ENCODE assay signal across 8 cellular contexts in the genomic region with DNA sequence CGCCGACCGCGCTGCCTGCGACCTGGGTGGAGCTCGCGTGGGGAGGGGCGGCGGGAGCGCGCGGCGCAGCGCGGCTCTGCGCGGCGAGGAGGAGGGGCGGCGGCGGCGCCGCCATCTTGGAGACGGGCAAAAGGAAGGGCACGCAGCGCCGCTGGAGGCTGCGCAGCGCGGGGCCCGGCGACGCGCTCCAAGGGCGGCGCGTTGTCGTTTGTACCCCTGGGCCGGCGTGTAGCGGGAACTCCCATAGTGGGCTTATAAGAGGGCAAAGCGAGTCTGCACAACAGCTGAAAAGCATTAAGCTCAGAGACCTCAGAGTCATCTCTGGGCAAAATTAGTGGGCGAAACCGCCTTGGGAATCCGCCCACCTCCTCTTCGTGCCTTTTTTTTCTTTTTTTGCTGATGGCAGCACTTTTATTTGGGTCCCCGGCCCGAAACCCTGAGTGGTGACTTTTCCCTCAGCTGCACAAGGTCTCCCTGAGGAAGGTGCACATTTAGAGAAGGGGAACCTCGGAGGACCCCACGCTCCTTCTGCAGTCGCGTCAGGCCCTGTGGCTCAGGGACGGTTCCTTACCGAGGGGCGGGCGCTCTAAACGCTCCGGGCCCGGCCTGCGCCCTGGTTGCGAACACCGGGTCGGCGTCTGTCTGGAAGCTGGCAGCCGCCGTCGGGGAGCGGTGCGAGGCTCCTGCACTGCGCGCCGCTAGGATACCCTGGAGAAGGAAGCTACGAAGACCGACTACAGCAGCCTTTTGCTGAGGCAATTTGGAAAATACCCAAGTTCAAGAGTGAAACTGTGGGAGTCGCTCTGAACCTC. TPM values are rescaled to one million over a fixed set of nuclear protein-coding genes. Genes with fewer than 3 reads are reported as not detected.
A peak's percentile ranks its signal among the peaks of the same experiment; 100 is the strongest.
DNase-seq lines count a peak whose midpoint lies in the region; ATAC-seq, FAIRE-seq and TF ChIP-seq lines count a peak whose summit lies in the region.

No MANE protein-coding gene starts in this region.

- TF ChIP-seq CTCF in WI38 (IDR thresholded peaks at IDR 0.05; ENCODE audit: low read depth, low read length) (no peak), bronchial epithelial cell (IDR thresholded peaks at IDR 0.05; ENCODE audit: insufficient read depth, low read length, severe bottlenecking) (peak; percentile 6)

- H3K4me3 ChIP-seq in WI38 (ENCODE audit: low read depth, low read length) (peak overlapping the region; percentile 73), bronchial epithelial cell (ENCODE audit: low read depth, low read length) (peak overlapping the region; percentile 71)

- DNase-seq in A172 (ENCODE audit: low spot score): peak; percentile 61
- peak; percentile 79 for DNase-seq in NCI-H2171 (lab: John Stamatoyannopoulos, UW)
- peak; percentile 66 for DNase-seq in bronchial epithelial cell (ENCODE audit: low read depth)
- DNase-seq in iris pigment epithelial cell (ENCODE audit: low read depth): peak; percentile 83
- peak; percentile 78 to 82 for DNase-seq in stimulated activated CD4-positive, alpha-beta T cell treated with anti-CD3 and anti-CD28 coated beads, Interleukin-12 subunit alpha, Interleukin-12 subunit beta, amount 100 ng/mL, for 24 hours (ENCODE audit: low read depth in 2 of 2)

- FAIRE-seq in bronchial epithelial cell (lab: Jason Lieb, UNC): no peak

- H3K27me3 ChIP-seq in bronchial epithelial cell (ENCODE audit: control insufficient read depth, insufficient read depth, low read length): no peaks in the 10 kb centered on the region

- no peaks in the 10 kb centered on the region for H3K36me3 ChIP-seq in bronchial epithelial cell (ENCODE audit: control insufficient read depth, insufficient read depth, low read length)

- ATAC-seq in GM18520 (IDR thresholded peaks at IDR 0.05; ENCODE audit: unreplicated experiment) (peak; percentile 89), HG03060 (IDR thresholded peaks at IDR 0.05; ENCODE audit: low read depth, unreplicated experiment) (peak; percentile 55)

RNA-seq across cellular contexts. Expression of a gene that starts 0.4 kb away (rescaled TPM):
- total RNA-seq in A172 (2014; rRNA removed; shearing (Covaris generic)): 107 and 125 TPM in 2 replicates
- total RNA-seq in bronchial epithelial cell: 36.7 and 43.4 TPM in 2 replicates

RNA-seq across cellular contexts. Expression of a gene that starts 19.5 kb away (rescaled TPM):
- total RNA-seq in A172 (2014; rRNA removed; shearing (Covaris generic)): 27.4 and 48.6 TPM in 2 replicates
- 10.3 and 22.5 TPM in 2 replicates for total RNA-seq in bronchial epithelial cell

Comparison
In these comparisons a context has a peak if more than half of its experiments do, and no peak if none do; other contexts are left out.
1. Peak in every context shown above with its lines: DNase-seq, ATAC-seq and H3K4me3 ChIP-seq.